17 cellular contexts compared by ENCODE assay signal in the genomic region with DNA sequence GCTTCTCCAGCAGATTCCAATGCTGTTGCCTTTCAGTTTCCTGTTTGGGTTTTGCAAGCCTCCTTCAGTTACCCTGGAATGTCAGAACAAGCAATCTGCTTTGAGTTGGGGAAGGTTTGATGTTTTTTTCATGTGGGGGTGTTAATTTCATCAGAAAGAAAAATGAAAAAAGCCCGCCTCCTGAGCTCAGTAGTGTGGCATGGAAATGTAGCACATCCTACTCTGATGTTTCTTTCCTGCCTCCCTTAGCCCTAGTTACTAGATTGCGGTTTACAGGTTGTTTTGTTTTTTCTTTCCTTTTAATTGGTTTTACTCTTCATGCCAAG. TPM values are rescaled to one million over a fixed set of nuclear protein-coding genes. Genes with fewer than 3 reads are reported as not detected.
DNase-seq lines count a peak whose midpoint lies in the region; ATAC-seq, FAIRE-seq and TF ChIP-seq lines count a peak whose summit lies in the region.
"Had no signal": no experiment of that assay in that cellular context is flagged by ENCODE, and none has a peak within 500 bp of the region (broad histone marks: within the 10 kb centered on the region; RNA-seq: fewer than 3 reads in every experiment).

No MANE protein-coding gene starts in this region.

- H3K36me3 ChIP-seq in GM12878 (ENCODE audit: control insufficient read depth in 2 of 2, insufficient read depth in 2 of 2, low read length in 1 of 2) (no peaks in the 10 kb centered on the region), testis (ENCODE audit: low read depth, missing control alignments) (no peaks in the 10 kb centered on the region)

- no peak for ATAC-seq in activated CD4-positive, alpha-beta T cell treated with anti-CD3 and anti-CD28 coated beads for 36 hours
- ATAC-seq in HG03064 (IDR thresholded peaks at IDR 0.05; ENCODE audit: low read depth, unreplicated experiment) (peak; percentile 26), GM12878 (no peak)

- DNase-seq in activated CD4-positive, alpha-beta T cell treated with anti-CD3 and anti-CD28 coated beads for 36 hours, result no peak
- DNase-seq in activated CD4-positive, alpha-beta T cell treated with anti-CD3 and anti-CD28 coated beads for 4 hours, result no peak
- DNase-seq in GM12878 (ENCODE audit: low read depth, low spot score) (no peak), skeletal muscle cell (ENCODE audit: low read depth) (peak; percentile 23), testis (no peak), NCI-H2081 (lab: John Stamatoyannopoulos, UW) (no peak), NCI-H2196 treated with DMSO at 0.1 percent for 48 hours (lab: John Stamatoyannopoulos, UW; ENCODE audit: unreplicated experiment) (no peak)
- DNase-seq: foreskin melanocyte, NCI-H1105, nucleus accumbens, OCI-M1 had no signal

- in situ Hi-C loops in GM12878 (cut with MboI), result no loop called here

- H2AFZ ChIP-seq in GM12878 (ENCODE audit: control insufficient read depth, low read depth, low read length), result no peak overlapping the region

- WGBS in GM12878 (ENCODE audit: insufficient coverage, insufficient replicate concordance, low lambda C conversion rate, missing lambda C conversion rate), result 92% methylated on average over 2 of the region's 2 CpGs
- 83 to 89% methylated on average over 2 of the region's 2 CpGs for WGBS in testis, 2 donors

- TF ChIP-seq POLR2A in GM12878 (IDR thresholded peaks at IDR 0.05; ENCODE audit: low read depth, low read length), result no peak
- no peak for TF ChIP-seq POLR2A in testis (IDR thresholded peaks at IDR 0.05)

- peak overlapping the region; percentile 21 for H3K27ac Mint-ChIP-seq in activated CD4-positive, alpha-beta T cell treated with anti-CD3 and anti-CD28 coated beads for 36 hours

- H3K9me3 Mint-ChIP-seq in activated CD4-positive, alpha-beta T cell treated with anti-CD3 and anti-CD28 coated beads for 36 hours (ENCODE audit: low read depth), result no peaks in the 10 kb centered on the region

- BruUV-seq in GM12878 (replicated peaks; lab: Mats Ljungman, UMichigan), result no TSS peak

- H3K4me3 ChIP-seq in GM12878 (no peak overlapping the region), skeletal muscle cell (ENCODE audit: low read depth, low read length) (no peak overlapping the region), testis (no peak overlapping the region)
- H3K4me3 ChIP-seq: coronary artery, SK-N-MC had no signal

- FAIRE-seq in GM12878 (lab: Jason Lieb, UNC), result no peak

- H3K27me3 ChIP-seq in GM12878 (replicated peaks in 1 of 2; ENCODE audit: control insufficient read depth in 2 of 2, insufficient read depth in 2 of 2, low read length in 1 of 2) (no peaks in the 10 kb centered on the region), testis (no peaks in the 10 kb centered on the region)

- intact Hi-C loops in activated CD4-positive, alpha-beta T cell treated with anti-CD3 and anti-CD28 coated beads for 36 hours (cut with DNase I, micrococcal nuclease), result no loop called here
- intact Hi-C loops in GM12878 (cut with micrococcal nuclease; ENCODE audit: unreplicated experiment) (no loop called here), testis (cut with DNase I; ENCODE audit: low total_unique reads) (no loop called here)

- H3K36me3 Mint-ChIP-seq in activated CD4-positive, alpha-beta T cell treated with anti-CD3 and anti-CD28 coated beads for 36 hours (ENCODE audit: low read depth), result no peaks in the 10 kb centered on the region

- no peak overlapping the region for H3K9ac ChIP-seq in GM12878 (ENCODE audit: control insufficient read depth, insufficient read depth, low read length)

- no peaks in the 10 kb centered on the region for H3K79me2 ChIP-seq in GM12878 (ENCODE audit: control insufficient read depth, insufficient read depth, low read length)

- RAD21 ChIA-PET in GM12878 (lab: Charles Lee; ENCODE audit: unreplicated experiment), result interaction anchor here (1.1 to 1.8 kb wide), 4 partner anchors 10 to 148 kb away, joined by 3 to 6 read pairs (median 4); a partner anchor contains a TSS

- no peak overlapping the region for H3K4me3 Mint-ChIP-seq in activated CD4-positive, alpha-beta T cell treated with anti-CD3 and anti-CD28 coated beads for 36 hours

- H3K27ac ChIP-seq in GM12878 (ENCODE audit: control insufficient read depth, insufficient read depth) (no peak overlapping the region), testis (no peak overlapping the region)
- H3K27ac ChIP-seq: 22Rv1, coronary artery, SK-N-MC, VCaP had no signal

- CTCF ChIA-PET in activated CD4-positive, alpha-beta T cell treated with anti-CD3 and anti-CD28 coated beads for 36 hours (lab: Charles Lee), result interaction anchor here (0.5 to 1.7 kb wide), 7 partner anchors 22 to 1345 kb away, joined by 3 to 4 read pairs (median 3); a partner anchor contains a TSS
- CTCF ChIA-PET in GM12878 (lab: Yijun Ruan, JAX), result interaction anchor here (0.6 to 2.9 kb wide), 9 partner anchors 9 to 54 kb away, joined by 3 to 13 read pairs (median 6); no protein-coding TSS in a partner anchor

- H3K4me1 ChIP-seq in GM12878 (ENCODE audit: control insufficient read depth, insufficient read depth, low read length), result peaks cover 4% of the 10 kb centered on the region; the same call in 1 of the 2 replicates
- no peaks in the 10 kb centered on the region for H3K4me1 ChIP-seq in testis

- peaks cover 3% of the 10 kb centered on the region for H3K4me1 Mint-ChIP-seq in activated CD4-positive, alpha-beta T cell treated with anti-CD3 and anti-CD28 coated beads for 36 hours

- TF ChIP-seq EP300 in GM12878 (IDR thresholded peaks at IDR 0.05; ENCODE audit: borderline replicate concordance in 1 of 2, control insufficient read depth in 1 of 2, low read depth in 2 of 2, low read length in 2 of 2), result no peak

- H3K27me3 Mint-ChIP-seq in activated CD4-positive, alpha-beta T cell treated with anti-CD3 and anti-CD28 coated beads for 36 hours, result no peaks in the 10 kb centered on the region

- no peaks in the 10 kb centered on the region for H3K9me3 ChIP-seq in GM12878 (replicated peaks; ENCODE audit: control insufficient read depth, insufficient read depth, low read length)
- no peaks in the 10 kb centered on the region for H3K9me3 ChIP-seq in testis

- H4K20me1 ChIP-seq in GM12878 (ENCODE audit: control insufficient read depth, insufficient read depth), result no peaks in the 10 kb centered on the region

- TF ChIP-seq CTCF in GM12878 (IDR thresholded peaks at IDR 0.05 in 2 of 3, conservative IDR thresholded peaks at IDR 0.05 in 1 of 3; ENCODE audit: control insufficient read depth in 2 of 3, extremely low read depth in 1 of 3, insufficient read depth in 1 of 3, low read depth in 3 of 3, low read length in 3 of 3) (no peak), testis (IDR thresholded peaks at IDR 0.05) (no peak)

- H3K4me2 ChIP-seq in GM12878 (ENCODE audit: control insufficient read depth, insufficient read depth), result no peak overlapping the region

- POLR2A ChIA-PET in activated CD4-positive, alpha-beta T cell treated with anti-CD3 and anti-CD28 coated beads for 36 hours (lab: Charles Lee), result interaction anchor here (0.6 to 0.7 kb wide), 2 partner anchors 36 to 419 kb away, joined by 3 to 4 read pairs; no protein-coding TSS in a partner anchor
- POLR2A ChIA-PET in GM12878 (lab: Charles Lee), result interaction anchor here (1.3 to 1.8 kb wide), 4 partner anchors 9 to 23 kb away, joined by 4 to 8 read pairs (median 6); a partner anchor contains a TSS

- SMC1A ChIA-PET in GM12878 (lab: Charles Lee; ENCODE audit: uncharacterized antibody, unreplicated experiment), result interaction anchor here (0.6 to 2.2 kb wide), 13 partner anchors 10 to 655 kb away, joined by 3 to 17 read pairs (median 4); a partner anchor contains a TSS

- TF ChIP-seq RAD21 in GM12878 (IDR thresholded peaks at IDR 0.05; ENCODE audit: insufficient read depth, low read depth, low read length), result no peak

TF ChIP-seq in GM12878, 131 proteins besides CTCF, POLR2A, EP300 and RAD21:
- no peak for TF ChIP-seq CHD1 (IDR thresholded peaks at IDR 0.05; ENCODE audit: low read depth, low read length)
- TF ChIP-seq RUNX3 (IDR thresholded peaks at IDR 0.05; ENCODE audit: low read length), result 0 out of 2 replicates have a peak, but pooled peaks have one; percentile 12

RNA-seq across cellular contexts. Expression of a gene that starts 22.6 kb away (rescaled TPM):
- total RNA-seq in activated CD4-positive, alpha-beta T cell treated with anti-CD3 and anti-CD28 coated beads for 36 hours, result under 1 TPM in 1 of 2 experiments, not detected in 1; 0.35 TPM
- 15.2 and 17.2 TPM in 2 replicates for total RNA-seq in GM12878 (2013; cell fraction: nucleolus; rRNA removed)
- total RNA-seq in GM12878 (2014; rRNA removed) (1.1 and 1.3 TPM in 2 replicates), GM12878 (2014; rRNA removed; fragmentation: Illumina TruSeq; extraction: Trizol) (1.9 and 2.5 TPM in 2 replicates), GM12878 (2021) (1.1 and 1.3 TPM in 2 replicates), testis (under 1 TPM in 1 of 2 donors, not detected in 1; 0.25 TPM)
- 1.5 TPM for polyA plus RNA-seq in GM12878 (2011; ENCODE audit: low read depth)
- polyA plus RNA-seq in GM12878 (2011; rRNA removed) (1.9 and 3.0 TPM in 2 replicates), GM12878 (2014; fragmentation: Illumina TruSeq; extraction: Trizol) (1.6 and 2.1 TPM in 2 replicates), GM12878 (2014; fragmentation: Nextera tagmentation; extraction: Ambion mirVana) (1 to 10 TPM; 1.4 to 1.8 TPM), GM12878 (2014; rRNA removed) (0.72 and 1.0 TPM in 2 replicates), GM12878 (2016; fragmentation: Nextera tagmentation; extraction: Ambion mirVana) (under 1 TPM; 0.40 to 0.89 TPM), testis (ENCODE audit: insufficient read depth, low read depth, low replicate concordance) (not detected)
- 0.50 and 0.75 TPM in 2 replicates for polyA plus RNA-seq in GM12878 (2011; cell fraction: cytosol; rRNA removed)
- 2.1 and 3.7 TPM in 2 replicates for polyA plus RNA-seq in GM12878 (2011; cell fraction: nucleus; rRNA removed)
- 2.2 and 2.8 TPM in 2 replicates for polyA plus RNA-seq in GM12878 (2012)
- polyA minus RNA-seq in GM12878 (2011; rRNA and poly(A)+ RNA removed), result 1.5 and 2.4 TPM in 2 replicates
- 0.62 and 1.7 TPM in 2 replicates for polyA minus RNA-seq in GM12878 (2011; cell fraction: cytosol; rRNA and poly(A)+ RNA removed)
- polyA minus RNA-seq in GM12878 (2011; cell fraction: nucleus; rRNA and poly(A)+ RNA removed), result 3.0 and 4.5 TPM in 2 replicates
- total RNA-seq: lung microvascular endothelial cell had no signal
